8 cellular contexts compared by ENCODE assay signal in genomic region chr13:106400282-106400681, GRCh38.
"Had no signal": no experiment of that assay in that cellular context is flagged by ENCODE, and none has a peak within 500 bp of the region (broad histone marks: within the 10 kb centered on the region; RNA-seq: fewer than 3 reads in every experiment).

No MANE protein-coding gene starts in this region.

- H3K9ac ChIP-seq: GM23248 had no signal

- H3K4me3 ChIP-seq: GM23248, K562 had no signal

- H2AFZ ChIP-seq: GM23248 had no signal

- DNase-seq: GM23248, H9, HCEC 1CT, IMR-90, KG1 had no signal

- H3K27ac ChIP-seq: GM23248 had no signal

- FAIRE-seq: H1, HTR-8/SVneo, K562 had no signal

- ATAC-seq: K562 had no signal
